ENCODE assay signal across 22 cellular contexts in the genomic region with DNA sequence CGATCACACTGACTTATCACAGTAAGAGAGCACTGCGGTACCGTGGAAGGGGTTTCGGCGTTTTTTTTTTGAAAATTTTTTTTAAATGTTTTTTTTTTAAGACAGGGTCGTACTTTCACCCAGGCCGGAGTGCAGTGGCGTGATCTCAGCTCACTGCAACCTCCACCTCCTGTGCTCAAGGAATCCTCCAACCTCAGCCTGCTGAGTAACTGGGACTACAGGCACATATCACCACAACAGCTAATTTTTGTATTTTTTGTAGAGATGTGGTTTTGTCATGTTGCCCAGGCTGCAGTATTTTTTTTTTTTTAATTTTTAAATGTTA. TPM values are rescaled to one million over a fixed set of nuclear protein-coding genes. Genes with fewer than 3 reads are reported as not detected.
A peak's percentile ranks its signal among the peaks of the same experiment; 100 is the strongest.
DNase-seq lines count a peak whose midpoint lies in the region; ATAC-seq, FAIRE-seq and TF ChIP-seq lines count a peak whose summit lies in the region.
"Had no signal": no experiment of that assay in that cellular context is flagged by ENCODE, and none has a peak within 500 bp of the region (broad histone marks: within the 10 kb centered on the region; RNA-seq: fewer than 3 reads in every experiment).

No MANE protein-coding gene starts in this region.

- 86% methylated on average over 8 of the region's 8 CpGs for WGBS in GM12878 (ENCODE audit: insufficient coverage, insufficient replicate concordance, low lambda C conversion rate, missing lambda C conversion rate)

- BruUV-seq in GM12878 (replicated peaks; lab: Mats Ljungman, UMichigan) = no TSS peak

- no peak overlapping the region for H3K9ac ChIP-seq in GM12878 (ENCODE audit: control insufficient read depth, insufficient read depth, low read length)
- H3K9ac ChIP-seq: BLaER1, GM23248 had no signal

- H3K27me3 Mint-ChIP-seq in activated T-cell treated with anti-CD3 and anti-CD28 coated beads, Interleukin-2, amount 50 U/mL, for 24 hours = no peaks in the 10 kb centered on the region
- no peaks in the 10 kb centered on the region for H3K27me3 Mint-ChIP-seq in stimulated activated naive CD8-positive, alpha-beta T cell treated with anti-CD3 and anti-CD28 coated beads, Interleukin-15, Interleukin-2, amounts not matched to agents 100 ng/mL and 50 ng/mL, for 24 hours
- H3K27me3 Mint-ChIP-seq: CD4-positive, alpha-beta memory T cell had no signal

- H3K27me3 ChIP-seq in GM12878 (replicated peaks in 1 of 2; ENCODE audit: control insufficient read depth in 2 of 2, insufficient read depth in 2 of 2, low read length in 1 of 2) = no peaks in the 10 kb centered on the region
- H3K27me3 ChIP-seq: BLaER1, MG63 had no signal

- no peak overlapping the region for H2AFZ ChIP-seq in GM12878 (ENCODE audit: control insufficient read depth, low read depth, low read length)
- H2AFZ ChIP-seq: GM23248 had no signal

- H3K4me3 Mint-ChIP-seq in activated T-cell treated with anti-CD3 and anti-CD28 coated beads, Interleukin-2, amount 50 U/mL, for 24 hours = no peak overlapping the region
- no peak overlapping the region for H3K4me3 Mint-ChIP-seq in stimulated activated naive CD8-positive, alpha-beta T cell treated with anti-CD3 and anti-CD28 coated beads, Interleukin-15, Interleukin-2, amounts not matched to agents 100 ng/mL and 50 ng/mL, for 24 hours
- H3K4me3 Mint-ChIP-seq: CD4-positive, alpha-beta memory T cell had no signal

- H4K20me1 ChIP-seq in GM12878 (ENCODE audit: control insufficient read depth, insufficient read depth) = no peaks in the 10 kb centered on the region

- no peak for TF ChIP-seq EP300 in GM12878 (IDR thresholded peaks at IDR 0.05; ENCODE audit: borderline replicate concordance in 1 of 2, control insufficient read depth in 1 of 2, low read depth in 2 of 2, low read length in 2 of 2)

- H3K9me3 ChIP-seq in GM12878 (replicated peaks; ENCODE audit: control insufficient read depth, insufficient read depth, low read length) = no peaks in the 10 kb centered on the region; the same call in 2 of the 3 replicates
- H3K9me3 ChIP-seq: BLaER1, MG63 had no signal

- H3K4me1 Mint-ChIP-seq in activated T-cell treated with anti-CD3 and anti-CD28 coated beads, Interleukin-2, amount 50 U/mL, for 24 hours (ENCODE audit: low read depth) = peaks cover 39% of the 10 kb centered on the region
- H3K4me1 Mint-ChIP-seq in stimulated activated naive CD8-positive, alpha-beta T cell treated with anti-CD3 and anti-CD28 coated beads, Interleukin-15, Interleukin-2, amounts not matched to agents 100 ng/mL and 50 ng/mL, for 24 hours (ENCODE audit: low read depth) = peaks cover 35% of the 10 kb centered on the region

- peaks cover 85% of the 10 kb centered on the region for H3K36me3 Mint-ChIP-seq in activated T-cell treated with anti-CD3 and anti-CD28 coated beads, Interleukin-2, amount 50 U/mL, for 24 hours (ENCODE audit: low read depth)
- H3K36me3 Mint-ChIP-seq in stimulated activated naive CD8-positive, alpha-beta T cell treated with anti-CD3 and anti-CD28 coated beads, Interleukin-15, Interleukin-2, amounts not matched to agents 100 ng/mL and 50 ng/mL, for 24 hours (ENCODE audit: low read depth) = peaks cover 73% of the 10 kb centered on the region

- TF ChIP-seq POLR2A in GM12878 (IDR thresholded peaks at IDR 0.05; ENCODE audit: low read depth, low read length) = no peak

- no peaks in the 10 kb centered on the region for H3K36me3 ChIP-seq in GM12878 (ENCODE audit: control insufficient read depth in 2 of 2, insufficient read depth in 2 of 2, low read length in 1 of 2)

- H3K4me3 ChIP-seq in GM12878 = no peak overlapping the region
- H3K4me3 ChIP-seq: BLaER1, GM23248, MG63 had no signal

- no peak overlapping the region for H3K4me2 ChIP-seq in GM12878 (ENCODE audit: control insufficient read depth, insufficient read depth)
- H3K4me2 ChIP-seq: BLaER1 had no signal

- TF ChIP-seq CTCF in GM12878 (IDR thresholded peaks at IDR 0.05 in 2 of 3, conservative IDR thresholded peaks at IDR 0.05 in 1 of 3; ENCODE audit: control insufficient read depth in 2 of 3, extremely low read depth in 1 of 3, insufficient read depth in 1 of 3, low read depth in 3 of 3, low read length in 3 of 3) = no peak

- no peak for DNase-seq in activated T-cell treated with anti-CD3 and anti-CD28 coated beads, Interleukin-2, amount 50 U/mL, for 24 hours
- no peak for DNase-seq in activated T-cell treated with anti-CD3 and anti-CD28 coated beads, Interleukin-2, amount 50 U/mL, for 1 hour
- DNase-seq in stimulated activated naive CD8-positive, alpha-beta T cell treated with anti-CD3 and anti-CD28 coated beads, Interleukin-15, Interleukin-2, amounts not matched to agents 100 U/mL and 50 U/mL, for 24 hours = no peak
- DNase-seq in GM12878 (ENCODE audit: low read depth, low spot score) = no peak
- DNase-seq: CD4-positive, alpha-beta memory T cell; GF-D8; GM23248; HCEC 1CT; Kasumi-1; MG63; NCI-H1048; NCI-H1436; NCI-H1930; NCI-H226; NCI-H524; NCI-H82; RPMI8226 had no signal

- CTCF ChIA-PET in GM12878 (lab: Yijun Ruan, JAX) = interaction anchor here (1.0 to 3.6 kb wide), 5 partner anchors 11 to 79 kb away, joined by 3 to 30 read pairs (median 5); no protein-coding TSS in a partner anchor

- SMC1A ChIA-PET in GM12878 (lab: Charles Lee; ENCODE audit: uncharacterized antibody, unreplicated experiment) = interaction anchor here (0.5 to 2.2 kb wide), 4 partner anchors 12 to 274 kb away, joined by 3 to 6 read pairs (median 4); no protein-coding TSS in a partner anchor

- ATAC-seq in stimulated activated naive CD8-positive, alpha-beta T cell treated with anti-CD3 and anti-CD28 coated beads, Interleukin-15, Interleukin-2, amounts not matched to agents 100 U/mL and 50 U/mL, for 24 hours = no peak
- no peak for ATAC-seq in GM12878
- no peak for ATAC-seq in HG03045 (IDR thresholded peaks at IDR 0.05; ENCODE audit: unreplicated experiment)
- ATAC-seq in GM18867 (IDR thresholded peaks at IDR 0.05; ENCODE audit: unreplicated experiment) = no peak

- TF ChIP-seq RAD21 in GM12878 (IDR thresholded peaks at IDR 0.05; ENCODE audit: insufficient read depth, low read depth, low read length) = no peak

- peaks cover 4% of the 10 kb centered on the region; the same call in 1 of the 2 replicates for H3K4me1 ChIP-seq in GM12878 (ENCODE audit: control insufficient read depth, insufficient read depth, low read length)

- FAIRE-seq in GM12878 (lab: Jason Lieb, UNC) = no peak
- FAIRE-seq: GM12891 had no signal

- POLR2A ChIA-PET in GM12878 (lab: Charles Lee) = interaction anchor here (0.6 to 1.4 kb wide), 3 partner anchors 14 to 1437 kb away, joined by 3 to 4 read pairs (median 4); no protein-coding TSS in a partner anchor

- H3K27ac ChIP-seq in GM12878 (ENCODE audit: control insufficient read depth, insufficient read depth) = no peak overlapping the region
- H3K27ac ChIP-seq: BLaER1, GM23248 had no signal

- intact Hi-C loops in GM12878 (cut with micrococcal nuclease; ENCODE audit: unreplicated experiment) = no loop called here

- RAD21 ChIA-PET in GM12878 (lab: Charles Lee; ENCODE audit: unreplicated experiment) = interaction anchor here (0.8 to 1.2 kb wide), 2 partner anchors 14 to 16 kb away, joined by 4 to 5 read pairs; no protein-coding TSS in a partner anchor

- H3K79me2 ChIP-seq in GM12878 (ENCODE audit: control insufficient read depth, insufficient read depth, low read length) = no peaks in the 10 kb centered on the region

- in situ Hi-C loops in GM12878 (cut with MboI) = no loop called here

- H3K9me3 Mint-ChIP-seq in activated T-cell treated with anti-CD3 and anti-CD28 coated beads, Interleukin-2, amount 50 U/mL, for 24 hours = no peaks in the 10 kb centered on the region
- no peaks in the 10 kb centered on the region for H3K9me3 Mint-ChIP-seq in stimulated activated naive CD8-positive, alpha-beta T cell treated with anti-CD3 and anti-CD28 coated beads, Interleukin-15, Interleukin-2, amounts not matched to agents 100 ng/mL and 50 ng/mL, for 24 hours
- H3K9me3 Mint-ChIP-seq: CD4-positive, alpha-beta memory T cell had no signal

- H3K27ac Mint-ChIP-seq in activated T-cell treated with anti-CD3 and anti-CD28 coated beads, Interleukin-2, amount 50 U/mL, for 24 hours = peak overlapping the region; percentile 83
- H3K27ac Mint-ChIP-seq in stimulated activated naive CD8-positive, alpha-beta T cell treated with anti-CD3 and anti-CD28 coated beads, Interleukin-15, Interleukin-2, amounts not matched to agents 100 ng/mL and 50 ng/mL, for 24 hours = peak overlapping the region; percentile 85

RNA-seq across cellular contexts. Expression of a gene that starts 19.0 kb away (rescaled TPM):
- 26.9 and 32.3 TPM in 2 replicates for total RNA-seq in GM12878 (2013; cell fraction: nucleolus; rRNA removed)
- total RNA-seq in GM12878 (2014; rRNA removed) = 6.6 and 8.5 TPM in 2 replicates
- total RNA-seq in GM12878 (2014; rRNA removed; fragmentation: Illumina TruSeq; extraction: Trizol) = 3.1 and 3.7 TPM in 2 replicates
- 34.6 and 35.9 TPM in 2 replicates for total RNA-seq in GM12878 (2021)
- 29.6 TPM for polyA plus RNA-seq in GM12878 (2011; ENCODE audit: low read depth)
- polyA plus RNA-seq in GM12878 (2011; rRNA removed) = 1.5 and 2.7 TPM in 2 replicates
- polyA plus RNA-seq in GM12878 (2011; cell fraction: cytosol; rRNA removed) = 4.9 and 5.7 TPM in 2 replicates
- 24.7 and 25.2 TPM in 2 replicates for polyA plus RNA-seq in GM12878 (2011; cell fraction: nucleus; rRNA removed)
- polyA plus RNA-seq in GM12878 (2012) = 38.1 and 69.0 TPM in 2 replicates
- polyA plus RNA-seq in GM12878 (2014; fragmentation: Illumina TruSeq; extraction: Trizol) = 2.6 and 5.9 TPM in 2 replicates
- under 1 TPM in 1 of 2 experiments, not detected in 1; 0.09 TPM for polyA plus RNA-seq in GM12878 (2014; fragmentation: Nextera tagmentation; extraction: Ambion mirVana)
- 21.8 and 23.5 TPM in 2 replicates for polyA plus RNA-seq in GM12878 (2014; rRNA removed)
- polyA plus RNA-seq in GM12878 (2016; fragmentation: Nextera tagmentation; extraction: Ambion mirVana) = 1 to 10 TPM; 8.8 to 9.5 TPM
- polyA minus RNA-seq in GM12878 (2011; rRNA and poly(A)+ RNA removed) = 1.5 and 7.1 TPM in 2 replicates
- 14.1 and 19.4 TPM in 2 replicates for polyA minus RNA-seq in GM12878 (2011; cell fraction: cytosol; rRNA and poly(A)+ RNA removed)
- 3.0 and 6.6 TPM in 2 replicates for polyA minus RNA-seq in GM12878 (2011; cell fraction: nucleus; rRNA and poly(A)+ RNA removed)

RNA-seq across cellular contexts. Expression of a gene that starts 43.5 kb away (rescaled TPM):
- 26.1 and 35.1 TPM in 2 replicates for total RNA-seq in GM12878 (2013; cell fraction: nucleolus; rRNA removed)
- total RNA-seq in GM12878 (2014; rRNA removed) = 60.8 and 79.0 TPM in 2 replicates
- total RNA-seq in GM12878 (2014; rRNA removed; fragmentation: Illumina TruSeq; extraction: Trizol) = 22.9 and 26.0 TPM in 2 replicates
- 111 and 115 TPM in 2 replicates for total RNA-seq in GM12878 (2021)
- polyA plus RNA-seq in GM12878 (2011; ENCODE audit: low read depth) = 43.8 TPM
- polyA plus RNA-seq in GM12878 (2011; rRNA removed) = 17.5 and 38.8 TPM in 2 replicates
- 59.2 and 80.0 TPM in 2 replicates for polyA plus RNA-seq in GM12878 (2011; cell fraction: cytosol; rRNA removed)
- polyA plus RNA-seq in GM12878 (2011; cell fraction: nucleus; rRNA removed) = 155 and 167 TPM in 2 replicates
- polyA plus RNA-seq in GM12878 (2012) = 84.1 and 89.2 TPM in 2 replicates
- 30.6 and 55.0 TPM in 2 replicates for polyA plus RNA-seq in GM12878 (2014; fragmentation: Illumina TruSeq; extraction: Trizol)
- 10 to 100 TPM in 1 of 2 experiments, 1 to 10 TPM in 1; 2.3 to 15.1 TPM for polyA plus RNA-seq in GM12878 (2014; fragmentation: Nextera tagmentation; extraction: Ambion mirVana)
- polyA plus RNA-seq in GM12878 (2014; rRNA removed) = 96.3 and 111 TPM in 2 replicates
- polyA plus RNA-seq in GM12878 (2016; fragmentation: Nextera tagmentation; extraction: Ambion mirVana) = 100 to 1,000 TPM; 112 to 123 TPM
- 47.3 and 87.5 TPM in 2 replicates for polyA minus RNA-seq in GM12878 (2011; rRNA and poly(A)+ RNA removed)
- polyA minus RNA-seq in GM12878 (2011; cell fraction: cytosol; rRNA and poly(A)+ RNA removed) = 89.1 and 95.6 TPM in 2 replicates
- 33.5 and 51.2 TPM in 2 replicates for polyA minus RNA-seq in GM12878 (2011; cell fraction: nucleus; rRNA and poly(A)+ RNA removed)
